Comparison of ENCODE assay signal across 29 cellular contexts in genomic region chr12:60387356-60387755, GRCh38.
DNase-seq lines count a peak whose midpoint lies in the region; ATAC-seq, FAIRE-seq and TF ChIP-seq lines count a peak whose summit lies in the region.
"Had no signal": no experiment of that assay in that cellular context is flagged by ENCODE, and none has a peak within 500 bp of the region (broad histone marks: within the 10 kb centered on the region; RNA-seq: fewer than 3 reads in every experiment).

No MANE protein-coding gene starts in this region.

- H3K9me3 ChIP-seq in K562 (replicated peaks; ENCODE audit: control insufficient read depth, insufficient read depth, low read depth, low read length): no peaks in the 10 kb centered on the region
- no peaks in the 10 kb centered on the region for H3K9me3 ChIP-seq in kidney (ENCODE audit: control insufficient read depth in 1 of 2, low read length in 2 of 2)
- H3K9me3 ChIP-seq: A549, BE2C had no signal

- no peak overlapping the region for H3K4me3 ChIP-seq in GM23338
- H3K4me3 ChIP-seq in K562: no peak overlapping the region
- H3K4me3 ChIP-seq in kidney (ENCODE audit: low read length in 2 of 2): no peak overlapping the region
- H3K4me3 ChIP-seq: A549, BLaER1, GM12878 had no signal

- no peaks in the 10 kb centered on the region for H3K79me2 ChIP-seq in GM23338 (replicated peaks; ENCODE audit: insufficient read depth)
- no peaks in the 10 kb centered on the region for H3K79me2 ChIP-seq in K562 (ENCODE audit: control insufficient read depth, insufficient read depth, low read length)

- H3K9me2 ChIP-seq in GM23338 (ENCODE audit: insufficient read depth): no peaks in the 10 kb centered on the region; the same call in 1 of the 2 replicates

- no peak for TF ChIP-seq EP300 in K562 (IDR thresholded peaks at IDR 0.05; ENCODE audit: low read length)

- ATAC-seq in GM23338 (peak; percentile 31; the same call in 1 of the 3 replicates), K562 (peak; percentile 33; the same call in 1 of the 3 replicates), HG02678 (IDR thresholded peaks at IDR 0.05; ENCODE audit: unreplicated experiment) (no peak)
- ATAC-seq: A549, GM12878 had no signal

- FAIRE-seq in K562 (lab: Jason Lieb, UNC) (no peak), kidney (lab: Jason Lieb, UNC) (no peak)
- FAIRE-seq: A549, GM12878, GM12892, GM18507 had no signal

- POLR2A ChIA-PET in K562 (lab: Yijun Ruan, JAX): interaction anchor here (0.6 kb wide), 1 partner anchor 132 kb away, joined by 3 read pairs; no protein-coding TSS in a partner anchor

- no peaks in the 10 kb centered on the region for H3K9me1 ChIP-seq in K562 (ENCODE audit: control insufficient read depth, insufficient read depth, low read length)

- no peak overlapping the region for H3K9ac ChIP-seq in K562 (ENCODE audit: insufficient read depth in 1 of 2, low read depth in 2 of 2, low read length in 2 of 2)
- no peak overlapping the region for H3K9ac ChIP-seq in kidney (ENCODE audit: low read length in 2 of 2)
- H3K9ac ChIP-seq: BLaER1 had no signal

- no peaks in the 10 kb centered on the region for H3F3A ChIP-seq in GM23338 (replicated peaks; ENCODE audit: low read depth)

- WGBS in K562 (ENCODE audit: insufficient coverage, low coverage, missing lambda C conversion rate): 7% methylated on average over 7 of the region's 12 CpGs

- TF ChIP-seq RAD21 in K562 (CRISPR knock-in tag; conservative IDR thresholded peaks at IDR 0.05 in 1 of 2, IDR thresholded peaks at IDR 0.05 in 1 of 2): no peak

- in situ Hi-C loops in K562 (cut with MboI): no loop called here

- BruUV-seq in K562 (replicated peaks; lab: Mats Ljungman, UMichigan): no TSS peak

- no peaks in the 10 kb centered on the region for H3K4me1 ChIP-seq in GM23338 (ENCODE audit: insufficient read depth)
- no peaks in the 10 kb centered on the region for H3K4me1 ChIP-seq in K562 (replicated peaks in 1 of 2; ENCODE audit: control insufficient read depth in 2 of 2, insufficient read depth in 2 of 2, low read length in 2 of 2)
- H3K4me1 ChIP-seq in kidney (ENCODE audit: control insufficient read depth in 1 of 2, insufficient read depth in 1 of 2, low read depth in 1 of 2, low read length in 2 of 2): no peaks in the 10 kb centered on the region
- H3K4me1 ChIP-seq: A549, BE2C, BLaER1 had no signal

- H3K27ac Mint-ChIP-seq in GM23338: no peak overlapping the region
- H3K27ac Mint-ChIP-seq: CD14-positive monocyte; CD4-positive, alpha-beta memory T cell; CD4-positive, CD25-positive, alpha-beta regulatory T cell; CD8-positive, alpha-beta memory T cell had no signal

- CTCF ChIA-PET in K562 (lab: Yijun Ruan, JAX; ENCODE audit: low intra/inter-chr PET ratio): no interaction called here

- H3K4me2 ChIP-seq in GM23338 (no peak overlapping the region), K562 (ENCODE audit: insufficient read depth, low read length) (no peak overlapping the region)
- H3K4me2 ChIP-seq: A549, BLaER1 had no signal

- H2AFZ ChIP-seq in GM23338 (peak overlapping the region; percentile 61), K562 (ENCODE audit: low read depth, low read length) (peak overlapping the region; percentile 59; the same call in 1 of the 2 replicates)

- peaks cover 12% of the 10 kb centered on the region; the same call in 2 of the 3 replicates for H3K9me3 Mint-ChIP-seq in GM23338

- intact Hi-C loops in K562 (cut with micrococcal nuclease) (no loop called here), kidney (cut with DNase I) (no loop called here), posterior vena cava (cut with DNase I) (no loop called here)

- H3K27ac ChIP-seq in GM23338 (ENCODE audit: low read depth) (no peak overlapping the region), K562 (ENCODE audit: extremely low read depth, low read depth, low read length) (no peak overlapping the region), kidney (ENCODE audit: low read depth in 2 of 2, low read length in 2 of 2) (no peak overlapping the region)
- H3K27ac ChIP-seq: 22Rv1, A549, BLaER1 had no signal

- H3K27me3 Mint-ChIP-seq in GM23338 (ENCODE audit: insufficient read depth, low read depth, poor library complexity): peaks cover 1% of the 10 kb centered on the region
- H3K27me3 Mint-ChIP-seq: CD4-positive, alpha-beta memory T cell; CD4-positive, CD25-positive, alpha-beta regulatory T cell; CD8-positive, alpha-beta memory T cell had no signal

- TF ChIP-seq CTCF in GM23338 (conservative IDR thresholded peaks at IDR 0.05; ENCODE audit: low read depth in 2 of 2) (no peak), K562 (IDR thresholded peaks at IDR 0.05 in 2 of 3, conservative IDR thresholded peaks at IDR 0.05 in 1 of 3; ENCODE audit: insufficient read depth in 2 of 3, low read depth in 1 of 3, low read length in 3 of 3) (no peak), kidney (IDR thresholded peaks at IDR 0.05; ENCODE audit: borderline replicate concordance, extremely low read depth, insufficient read depth) (no peak)

- H3K36me3 ChIP-seq in GM23338 (ENCODE audit: insufficient read depth) (no peaks in the 10 kb centered on the region), K562 (ENCODE audit: control insufficient read depth, insufficient read depth, low read length) (no peaks in the 10 kb centered on the region), kidney (ENCODE audit: control insufficient read depth in 1 of 2, insufficient read depth in 2 of 2, low read length in 2 of 2) (no peaks in the 10 kb centered on the region)
- H3K36me3 ChIP-seq: BE2C, BLaER1 had no signal

- H4K20me1 ChIP-seq in GM23338 (replicated peaks; ENCODE audit: insufficient read depth) (no peaks in the 10 kb centered on the region), K562 (replicated peaks; ENCODE audit: control insufficient read depth, insufficient read depth, low read length) (no peaks in the 10 kb centered on the region)
- H4K20me1 ChIP-seq: BLaER1 had no signal

- no peak overlapping the region for H3K4me3 Mint-ChIP-seq in GM23338
- H3K4me3 Mint-ChIP-seq: CD14-positive monocyte; CD4-positive, alpha-beta memory T cell; CD4-positive, CD25-positive, alpha-beta regulatory T cell; CD8-positive, alpha-beta memory T cell had no signal

- no peak for TF ChIP-seq POLR2A in K562 (conservative IDR thresholded peaks at IDR 0.05)

- DNase-seq in GM23338 (ENCODE audit: low spot score): peak; percentile 41
- no peak for DNase-seq in K562 (ENCODE audit: extremely low read depth in 1 of 4, low spot score in 3 of 4)
- peak; percentile 49 for DNase-seq in kidney
- DNase-seq in posterior vena cava (ENCODE audit: low spot score): peak; percentile 74
- no peak for DNase-seq in activated T-cell treated with anti-CD3 and anti-CD28 coated beads, Interleukin-2, amount 50 U/mL, for 48 hours
- DNase-seq in Ammon's horn (ENCODE audit: low spot score): no peak
- DNase-seq in NCI-H2029 treated with DMSO at 0.1 percent for 48 hours (lab: John Stamatoyannopoulos, UW): no peak
- DNase-seq: AML-193; BE2C; C1 segment of cervical spinal cord; CD4-positive, alpha-beta memory T cell; CD4-positive, CD25-positive, alpha-beta regulatory T cell; CD8-positive, alpha-beta memory T cell; COR-L47; DMS 273 treated with DMSO at 0.1 percent for 48 hours; DMS153; DMS53; DMS79; DND-41; EL; GDM1 had no signal

- H3K36me3 Mint-ChIP-seq in GM23338 (ENCODE audit: low read depth): no peaks in the 10 kb centered on the region
- H3K36me3 Mint-ChIP-seq: CD14-positive monocyte; CD4-positive, alpha-beta memory T cell; CD4-positive, CD25-positive, alpha-beta regulatory T cell; CD8-positive, alpha-beta memory T cell had no signal

- H3K4me1 Mint-ChIP-seq in GM23338: no peaks in the 10 kb centered on the region
- H3K4me1 Mint-ChIP-seq: CD14-positive monocyte; CD4-positive, alpha-beta memory T cell; CD4-positive, CD25-positive, alpha-beta regulatory T cell; CD8-positive, alpha-beta memory T cell had no signal

- H3K27me3 ChIP-seq in GM23338 (ENCODE audit: insufficient read depth) (no peaks in the 10 kb centered on the region), K562 (ENCODE audit: control insufficient read depth in 2 of 2, insufficient read depth in 2 of 2, low read length in 2 of 2) (no peaks in the 10 kb centered on the region)
- H3K27me3 ChIP-seq: BE2C, BLaER1 had no signal

TF ChIP-seq in GM23338, 12 proteins besides CTCF, POLR2A, EP300 and RAD21 (continues in another document):
- TF ChIP-seq JUNB (IDR thresholded peaks at IDR 0.05; ENCODE audit: unreplicated experiment) (no peak), EZH2phosphoT487 (IDR thresholded peaks at IDR 0.05; ENCODE audit: unreplicated experiment) (no peak)

TF ChIP-seq in K562, 482 proteins besides CTCF, POLR2A, EP300 and RAD21 (continues in another document):
- TF ChIP-seq XRCC3 (IDR thresholded peaks at IDR 0.05) (no peak), DNMT1 (IDR thresholded peaks at IDR 0.05) (no peak), ZNF561 (CRISPR knock-in tag; conservative IDR thresholded peaks at IDR 0.05) (no peak), ZNF263 (CRISPR knock-in tag; IDR thresholded peaks at IDR 0.05; ENCODE audit: borderline replicate concordance) (no peak)

Comparison
In these comparisons a context has a peak if more than half of its experiments do, and no peak if none do; other contexts are left out.
1. DNase-seq: peak in GM23338 (single experiment), kidney (single experiment) and posterior vena cava (single experiment); none in K562 (0 of 4), activated T-cell treated with anti-CD3 and anti-CD28 coated beads, Interleukin-2, amount 50 U/mL, for 48 hours (0 of 2), Ammon's horn (single experiment) and NCI-H2029 treated with DMSO at 0.1 percent for 48 hours (single experiment).